2 cellular contexts compared by ENCODE assay signal in the genomic region with DNA sequence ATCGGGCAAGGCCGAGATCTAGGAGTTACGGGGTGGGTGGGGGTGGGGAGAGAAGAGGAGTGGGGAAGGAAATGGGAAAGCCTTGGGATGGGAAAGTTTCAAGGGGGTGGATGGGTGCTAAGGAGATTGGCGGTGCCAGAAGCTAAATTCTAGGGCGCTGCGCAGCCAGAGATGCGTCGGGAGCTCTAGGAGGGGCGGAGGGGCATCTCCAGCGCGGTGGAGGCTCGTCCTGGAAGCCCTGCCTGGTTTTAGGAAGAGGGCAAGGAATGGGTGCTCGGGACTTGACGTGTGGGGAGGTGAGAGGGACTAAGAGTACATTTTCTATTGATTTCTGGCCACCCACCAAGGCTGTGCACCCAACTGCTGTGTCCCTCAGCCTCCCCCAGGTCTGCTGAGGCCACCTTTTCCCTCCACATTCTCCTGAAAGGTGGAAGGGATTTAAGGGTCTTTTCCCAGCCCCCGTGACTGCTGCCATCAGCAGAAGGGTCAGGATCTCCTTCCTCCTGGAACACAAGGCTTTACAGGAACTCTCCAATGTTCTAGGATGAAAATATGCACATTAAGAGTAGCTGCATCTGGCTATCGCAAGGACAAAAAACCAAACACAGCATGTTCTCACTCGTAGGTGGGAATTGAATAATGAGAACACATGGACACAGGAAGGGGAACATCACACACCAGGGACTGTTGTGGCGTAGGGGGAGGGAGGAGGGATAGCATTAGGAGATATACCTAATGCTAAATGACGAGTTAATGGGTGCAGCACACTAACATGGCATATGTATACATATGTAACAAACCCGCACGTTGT.
TF ChIP-seq lines count a peak whose summit lies in the region.

No MANE protein-coding gene starts in this region.

TF ChIP-seq in HepG2, 621 proteins besides CTCF, POLR2A, EP300 and RAD21 (continues in another document):
- TF ChIP-seq, protein P1, sequence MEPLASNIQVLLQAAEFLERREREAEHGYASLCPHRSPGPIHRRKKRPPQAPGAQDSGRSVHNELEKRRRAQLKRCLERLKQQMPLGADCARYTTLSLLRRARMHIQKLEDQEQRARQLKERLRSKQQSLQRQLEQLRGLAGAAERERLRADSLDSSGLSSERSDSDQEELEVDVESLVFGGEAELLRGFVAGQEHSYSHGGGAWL (CRISPR knock-in tag; IDR thresholded peaks at IDR 0.05) = 0 out of 2 replicates have a peak, but pooled peaks have one; percentile 3
- TF ChIP-seq FOXC1 (CRISPR knock-in tag; IDR thresholded peaks at IDR 0.05; ENCODE audit: borderline replicate concordance) (0 out of 2 replicates have a peak, but pooled peaks have one; percentile 24), BORCS8-MEF2B (CRISPR knock-in tag; IDR thresholded peaks at IDR 0.05) (peak; percentile 71), ZNF253 (CRISPR knock-in tag; IDR thresholded peaks at IDR 0.05; ENCODE audit: borderline replicate concordance) (no peak), BHLHE40 (IDR thresholded peaks at IDR 0.05; ENCODE audit: low read length) (no peak), ZBTB25 (CRISPR knock-in tag; IDR thresholded peaks at IDR 0.05) (no peak), POLR2G (IDR thresholded peaks at IDR 0.05; ENCODE audit: low read depth, low read length) (peak; percentile 29; the same call in 1 of the 2 replicates), MTA3 (CRISPR knock-in tag; IDR thresholded peaks at IDR 0.05) (no peak), ZNF605 (CRISPR knock-in tag; IDR thresholded peaks at IDR 0.05) (peak; percentile 77; the same call in 1 of the 2 replicates), ZNF543 (CRISPR knock-in tag; IDR thresholded peaks at IDR 0.05) (0 out of 2 replicates have a peak, but pooled peaks have one; percentile 5), PBX2 (CRISPR knock-in tag; IDR thresholded peaks at IDR 0.05) (no peak), ARID2 (CRISPR knock-in tag; IDR thresholded peaks at IDR 0.05; ENCODE audit: borderline replicate concordance) (peak; percentile 88; the same call in 1 of the 2 replicates), ZNF335 (CRISPR knock-in tag; IDR thresholded peaks at IDR 0.05) (0 out of 2 replicates have a peak, but pooled peaks have one; percentile 7), ARNTL (CRISPR knock-in tag; IDR thresholded peaks at IDR 0.05) (no peak), PCBP2 (optimal IDR thresholded peaks at IDR 0.05; ENCODE audit: low read depth, low read length, poor library complexity, severe bottlenecking) (peak; percentile 79), SALL1 (CRISPR knock-in tag; IDR thresholded peaks at IDR 0.05) (peak; percentile 19; the same call in 1 of the 2 replicates), THAP8 (CRISPR knock-in tag; IDR thresholded peaks at IDR 0.05; ENCODE audit: borderline replicate concordance) (0 out of 2 replicates have a peak, but pooled peaks have one; percentile 38)
- TF ChIP-seq, protein P2, sequence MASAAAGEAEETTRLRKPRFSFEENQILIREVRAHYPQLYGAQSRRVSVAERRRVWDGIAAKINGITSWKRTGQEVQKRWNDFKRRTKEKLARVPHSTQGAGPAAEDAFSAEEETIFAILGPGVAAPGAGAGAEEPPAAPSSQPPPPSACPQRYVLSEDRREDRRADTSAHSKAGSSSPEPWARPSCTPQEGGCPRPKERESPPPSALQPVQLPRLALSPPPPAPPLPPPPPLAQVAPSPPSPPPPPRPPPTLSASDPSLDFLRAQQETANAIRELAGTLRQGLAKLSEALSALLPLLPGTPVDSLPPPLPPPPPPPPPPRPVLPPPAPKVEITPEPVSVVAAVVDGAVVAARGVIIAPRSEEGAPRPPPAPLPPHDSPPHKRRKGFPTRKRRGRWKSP (CRISPR knock-in tag; IDR thresholded peaks at IDR 0.05) = 0 out of 2 replicates have a peak, but pooled peaks have one; percentile 27

TF ChIP-seq in SK-N-SH, 30 proteins besides CTCF, POLR2A, EP300 and RAD21:
- no peak for TF ChIP-seq EZH2phosphoT487 (IDR thresholded peaks at IDR 0.05; ENCODE audit: borderline replicate concordance, low read depth)
- no peak for TF ChIP-seq MXI1 (IDR thresholded peaks at IDR 0.05; ENCODE audit: low read depth, low read length)
- TF ChIP-seq POLR2AphosphoS5 (IDR thresholded peaks at IDR 0.05; ENCODE audit: low read depth, low read length) = no peak
- TF ChIP-seq TCF12 (IDR thresholded peaks at IDR 0.05) = no peak
- no peak for TF ChIP-seq TAF1 (IDR thresholded peaks at IDR 0.05; ENCODE audit: borderline replicate concordance, low read depth, low read length)
- TF ChIP-seq NRF1 (IDR thresholded peaks at IDR 0.05; ENCODE audit: low read depth, low read length) = no peak
- TF ChIP-seq, protein P3, sequence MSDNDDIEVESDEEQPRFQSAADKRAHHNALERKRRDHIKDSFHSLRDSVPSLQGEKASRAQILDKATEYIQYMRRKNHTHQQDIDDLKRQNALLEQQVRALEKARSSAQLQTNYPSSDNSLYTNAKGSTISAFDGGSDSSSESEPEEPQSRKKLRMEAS (IDR thresholded peaks at IDR 0.05; ENCODE audit: low read depth) = no peak
- no peak for TF ChIP-seq JUND (IDR thresholded peaks at IDR 0.05)
- TF ChIP-seq FOXM1 (IDR thresholded peaks at IDR 0.05; ENCODE audit: low read depth) = no peak
- no peak for TF ChIP-seq RCOR1 (IDR thresholded peaks at IDR 0.05; ENCODE audit: low read length)
- no peak for TF ChIP-seq GABPA (IDR thresholded peaks at IDR 0.05; ENCODE audit: low read depth)
- TF ChIP-seq FOXJ3 (CRISPR knock-in tag; IDR thresholded peaks at IDR 0.05) = no peak
- no peak for TF ChIP-seq YY1 (IDR thresholded peaks at IDR 0.05; ENCODE audit: low read depth)
- TF ChIP-seq, protein P4, sequence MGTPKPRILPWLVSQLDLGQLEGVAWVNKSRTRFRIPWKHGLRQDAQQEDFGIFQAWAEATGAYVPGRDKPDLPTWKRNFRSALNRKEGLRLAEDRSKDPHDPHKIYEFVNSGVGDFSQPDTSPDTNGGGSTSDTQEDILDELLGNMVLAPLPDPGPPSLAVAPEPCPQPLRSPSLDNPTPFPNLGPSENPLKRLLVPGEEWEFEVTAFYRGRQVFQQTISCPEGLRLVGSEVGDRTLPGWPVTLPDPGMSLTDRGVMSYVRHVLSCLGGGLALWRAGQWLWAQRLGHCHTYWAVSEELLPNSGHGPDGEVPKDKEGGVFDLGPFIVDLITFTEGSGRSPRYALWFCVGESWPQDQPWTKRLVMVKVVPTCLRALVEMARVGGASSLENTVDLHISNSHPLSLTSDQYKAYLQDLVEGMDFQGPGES (IDR thresholded peaks at IDR 0.05; ENCODE audit: low read depth, low read length) = no peak
- no peak for TF ChIP-seq REST (IDR thresholded peaks at IDR 0.05; ENCODE audit: low read depth, low read length)
- no peak for TF ChIP-seq SIN3A (IDR thresholded peaks at IDR 0.05; ENCODE audit: borderline replicate concordance, low read depth, low read length)
- no peak for TF ChIP-seq GATA2 (CRISPR knock-in tag; IDR thresholded peaks at IDR 0.05)
- TF ChIP-seq NFIC (IDR thresholded peaks at IDR 0.05; ENCODE audit: borderline replicate concordance) = no peak
